In genomic region chr11:34056672-34057071, GRCh38 we compare ENCODE assay signal across 11 cellular contexts. TPM values are rescaled to one million over a fixed set of nuclear protein-coding genes. Genes with fewer than 3 reads are reported as not detected.
DNase-seq lines count a peak whose midpoint lies in the region; ATAC-seq and TF ChIP-seq lines count a peak whose summit lies in the region.
"Had no signal": no experiment of that assay in that cellular context is flagged by ENCODE, and none has a peak within 500 bp of the region (broad histone marks: within the 10 kb centered on the region; RNA-seq: fewer than 3 reads in every experiment).

No MANE protein-coding gene starts in this region.

- no peak for ATAC-seq in effector memory CD8-positive, alpha-beta T cell (replicated peaks)
- no peak for ATAC-seq in natural killer cell treated with Interleukin-12 subunit alpha and Interleukin-12 subunit beta and Interleukin-15 and Interleukin-18, amount 100 ng/mL, for 72 hours

- H3K9ac ChIP-seq in Karpas-422 (ENCODE audit: low read length) = no peak overlapping the region

- H3K79me2 ChIP-seq in Karpas-422 (ENCODE audit: low read length) = peaks cover 95% of the 10 kb centered on the region

- peaks cover 0 to 6% of the 10 kb centered on the region in 2 donors for H3K27me3 Mint-ChIP-seq in CD8-positive, alpha-beta memory T cell
- no peaks in the 10 kb centered on the region for H3K27me3 Mint-ChIP-seq in effector memory CD8-positive, alpha-beta T cell
- no peaks in the 10 kb centered on the region for H3K27me3 Mint-ChIP-seq in natural killer cell treated with Interleukin-12 subunit alpha and Interleukin-12 subunit beta and Interleukin-15 and Interleukin-18, amount 100 ng/mL, for 72 hours
- H3K27me3 Mint-ChIP-seq in endothelial cell (ENCODE audit: unreplicated experiment) = peaks cover 5% of the 10 kb centered on the region

- H3K9me3 Mint-ChIP-seq in CD8-positive, alpha-beta memory T cell = no peaks in the 10 kb centered on the region
- H3K9me3 Mint-ChIP-seq in effector memory CD8-positive, alpha-beta T cell = no peaks in the 10 kb centered on the region
- no peaks in the 10 kb centered on the region for H3K9me3 Mint-ChIP-seq in natural killer cell treated with Interleukin-12 subunit alpha and Interleukin-12 subunit beta and Interleukin-15 and Interleukin-18, amount 100 ng/mL, for 72 hours
- H3K9me3 Mint-ChIP-seq in endothelial cell (ENCODE audit: unreplicated experiment) = no peaks in the 10 kb centered on the region

- peak overlapping the region in 3 of 8 donors; percentile 26 to 41 (median 30) for H3K27ac Mint-ChIP-seq in CD8-positive, alpha-beta memory T cell
- peak overlapping the region in 1 of 2 donors; percentile 26 for H3K27ac Mint-ChIP-seq in effector memory CD8-positive, alpha-beta T cell
- H3K27ac Mint-ChIP-seq in natural killer cell treated with Interleukin-12 subunit alpha and Interleukin-12 subunit beta and Interleukin-15 and Interleukin-18, amount 100 ng/mL, for 72 hours = peak overlapping the region in 1 of 2 donors; percentile 57
- H3K27ac Mint-ChIP-seq in endothelial cell (ENCODE audit: unreplicated experiment) = no peak overlapping the region

- no peak for DNase-seq in CD8-positive, alpha-beta memory T cell
- DNase-seq in Karpas-422 = no peak
- DNase-seq in effector memory CD8-positive, alpha-beta T cell = no peak
- DNase-seq in natural killer cell treated with Interleukin-12 subunit alpha and Interleukin-12 subunit beta and Interleukin-15 and Interleukin-18, amount 100 ng/mL, for 72 hours (ENCODE audit: low spot score) = no peak
- DNase-seq in endothelial cell (ENCODE audit: low spot score) = no peak
- no peak for DNase-seq in DMS79 treated with DMSO at 0.1 percent for 48 hours (lab: John Stamatoyannopoulos, UW)
- no peak for DNase-seq in kidney tubule cell (ENCODE audit: low spot score)
- no peak for DNase-seq in stimulated activated CD4-positive, alpha-beta T cell treated with anti-CD3 and anti-CD28 coated beads, Interleukin-4, amount 100 ng/mL, for 24 hours
- DNase-seq: NCI-H1436 treated with DMSO at 0.1 percent for 48 hours, NCI-H510A treated with DMSO at 0.1 percent for 48 hours had no signal

- no peak for TF ChIP-seq CTCF in endothelial cell (IDR thresholded peaks at IDR 0.05; ENCODE audit: unreplicated experiment)

- POLR2A ChIA-PET in CD8-positive, alpha-beta memory T cell (lab: Charles Lee) = interaction anchor here (1.1 kb wide), 1 partner anchor 20 kb away, joined by 4 read pairs; no protein-coding TSS in a partner anchor

- no peaks in the 10 kb centered on the region for H3K36me3 ChIP-seq in CD8-positive, alpha-beta memory T cell (ENCODE audit: insufficient read depth, low read length)
- H3K36me3 ChIP-seq in Karpas-422 (ENCODE audit: insufficient read depth, low read length) = peaks cover 56% of the 10 kb centered on the region

- H3K27me3 ChIP-seq in CD8-positive, alpha-beta memory T cell (ENCODE audit: insufficient read depth, low read length, poor library complexity, severe bottlenecking) = no peaks in the 10 kb centered on the region
- no peaks in the 10 kb centered on the region for H3K27me3 ChIP-seq in Karpas-422 (ENCODE audit: low read length)

- peaks cover 0 to 45% (median 3%) of the 10 kb centered on the region in 3 donors for H3K36me3 Mint-ChIP-seq in CD8-positive, alpha-beta memory T cell
- H3K36me3 Mint-ChIP-seq in effector memory CD8-positive, alpha-beta T cell (ENCODE audit: insufficient read depth) = peaks cover 45% of the 10 kb centered on the region
- peaks cover 16% of the 10 kb centered on the region for H3K36me3 Mint-ChIP-seq in natural killer cell treated with Interleukin-12 subunit alpha and Interleukin-12 subunit beta and Interleukin-15 and Interleukin-18, amount 100 ng/mL, for 72 hours
- H3K36me3 Mint-ChIP-seq in endothelial cell (ENCODE audit: low read depth, unreplicated experiment) = peaks cover 12% of the 10 kb centered on the region

- no peak overlapping the region for H2AFZ ChIP-seq in Karpas-422 (ENCODE audit: low read length)

- CTCF ChIA-PET in CD8-positive, alpha-beta memory T cell (lab: Charles Lee) = no interaction called here

- H3K4me1 Mint-ChIP-seq in CD8-positive, alpha-beta memory T cell = peaks cover 58 to 73% (median 65%) of the 10 kb centered on the region in 3 donors
- H3K4me1 Mint-ChIP-seq in effector memory CD8-positive, alpha-beta T cell (ENCODE audit: low read depth in 2 of 2) = peaks cover 26 to 28% of the 10 kb centered on the region in 2 donors
- H3K4me1 Mint-ChIP-seq in natural killer cell treated with Interleukin-12 subunit alpha and Interleukin-12 subunit beta and Interleukin-15 and Interleukin-18, amount 100 ng/mL, for 72 hours (ENCODE audit: low read depth in 2 of 2) = peaks cover 22 to 44% of the 10 kb centered on the region in 2 donors
- H3K4me1 Mint-ChIP-seq in endothelial cell (ENCODE audit: unreplicated experiment) = peaks cover 28% of the 10 kb centered on the region

- peaks cover 59% of the 10 kb centered on the region for H3K4me1 ChIP-seq in CD8-positive, alpha-beta memory T cell (ENCODE audit: insufficient read depth, low read length)
- H3K4me1 ChIP-seq in Karpas-422 (ENCODE audit: low read length) = peaks cover 34% of the 10 kb centered on the region

- H3K4me3 Mint-ChIP-seq in CD8-positive, alpha-beta memory T cell = peak overlapping the region in 6 of 7 donors; percentile 29 to 61 (median 48)
- H3K4me3 Mint-ChIP-seq in effector memory CD8-positive, alpha-beta T cell = peak overlapping the region; percentile 33 to 37
- H3K4me3 Mint-ChIP-seq in natural killer cell treated with Interleukin-12 subunit alpha and Interleukin-12 subunit beta and Interleukin-15 and Interleukin-18, amount 100 ng/mL, for 72 hours = peak overlapping the region; percentile 66
- no peak overlapping the region for H3K4me3 Mint-ChIP-seq in endothelial cell (ENCODE audit: unreplicated experiment)

- peak overlapping the region; percentile 96 for H3K4me2 ChIP-seq in Karpas-422 (ENCODE audit: low read depth, low read length, poor library complexity, severe bottlenecking)

- no peaks in the 10 kb centered on the region for H3K9me2 ChIP-seq in Karpas-422 (replicated peaks; ENCODE audit: insufficient read depth, low read length)

- no peak overlapping the region for H3K27ac ChIP-seq in CD8-positive, alpha-beta memory T cell (ENCODE audit: low read depth, low read length)
- no peak overlapping the region for H3K27ac ChIP-seq in Karpas-422 (ENCODE audit: low read length)
- H3K27ac ChIP-seq: thoracic aorta had no signal

- peaks cover 62% of the 10 kb centered on the region for H4K20me1 ChIP-seq in Karpas-422 (ENCODE audit: insufficient read depth, low read depth, low read length)

- no peaks in the 10 kb centered on the region for H3K9me3 ChIP-seq in CD8-positive, alpha-beta memory T cell (ENCODE audit: low read length)
- no peaks in the 10 kb centered on the region for H3K9me3 ChIP-seq in Karpas-422 (ENCODE audit: low read length)
- H3K9me3 ChIP-seq: thoracic aorta had no signal

- H3K4me3 ChIP-seq in CD8-positive, alpha-beta memory T cell (ENCODE audit: low read length) = no peak overlapping the region
- H3K4me3 ChIP-seq in Karpas-422 (ENCODE audit: low read length) = no peak overlapping the region
- H3K4me3 ChIP-seq: thoracic aorta had no signal

RNA-seq across cellular contexts. Expression of gene CAPRIN1, which starts 5.1 kb away (rescaled TPM):
- total RNA-seq in CD8-positive, alpha-beta memory T cell = 100 to 1,000 TPM; 275 to 287 TPM
- 75.2 TPM for polyA plus RNA-seq in CD8-positive, alpha-beta memory T cell
- 195 and 234 TPM in 2 replicates for total RNA-seq in Karpas-422 (2014; rRNA removed; shearing (Covaris generic); ENCODE audit: low replicate concordance)
- total RNA-seq in natural killer cell treated with Interleukin-12 subunit alpha and Interleukin-12 subunit beta and Interleukin-15 and Interleukin-18, amount 100 ng/mL, for 72 hours = 100 to 1,000 TPM; 228 to 234 TPM
- total RNA-seq in endothelial cell (ENCODE audit: unreplicated experiment) = 257 TPM

RNA-seq across cellular contexts. Expression of gene NAT10, which starts 48.8 kb away (rescaled TPM):
- total RNA-seq in CD8-positive, alpha-beta memory T cell = 100 to 1,000 TPM; 143 to 148 TPM
- polyA plus RNA-seq in CD8-positive, alpha-beta memory T cell = 40.1 TPM
- 45.0 and 61.0 TPM in 2 replicates for total RNA-seq in Karpas-422 (2014; rRNA removed; shearing (Covaris generic); ENCODE audit: low replicate concordance)
- total RNA-seq in natural killer cell treated with Interleukin-12 subunit alpha and Interleukin-12 subunit beta and Interleukin-15 and Interleukin-18, amount 100 ng/mL, for 72 hours = 100 to 1,000 TPM in 1 of 2 donors, 10 to 100 TPM in 1; 93.6 to 135 TPM
- total RNA-seq in endothelial cell (ENCODE audit: unreplicated experiment) = 34.4 TPM
